In the genomic region with DNA sequence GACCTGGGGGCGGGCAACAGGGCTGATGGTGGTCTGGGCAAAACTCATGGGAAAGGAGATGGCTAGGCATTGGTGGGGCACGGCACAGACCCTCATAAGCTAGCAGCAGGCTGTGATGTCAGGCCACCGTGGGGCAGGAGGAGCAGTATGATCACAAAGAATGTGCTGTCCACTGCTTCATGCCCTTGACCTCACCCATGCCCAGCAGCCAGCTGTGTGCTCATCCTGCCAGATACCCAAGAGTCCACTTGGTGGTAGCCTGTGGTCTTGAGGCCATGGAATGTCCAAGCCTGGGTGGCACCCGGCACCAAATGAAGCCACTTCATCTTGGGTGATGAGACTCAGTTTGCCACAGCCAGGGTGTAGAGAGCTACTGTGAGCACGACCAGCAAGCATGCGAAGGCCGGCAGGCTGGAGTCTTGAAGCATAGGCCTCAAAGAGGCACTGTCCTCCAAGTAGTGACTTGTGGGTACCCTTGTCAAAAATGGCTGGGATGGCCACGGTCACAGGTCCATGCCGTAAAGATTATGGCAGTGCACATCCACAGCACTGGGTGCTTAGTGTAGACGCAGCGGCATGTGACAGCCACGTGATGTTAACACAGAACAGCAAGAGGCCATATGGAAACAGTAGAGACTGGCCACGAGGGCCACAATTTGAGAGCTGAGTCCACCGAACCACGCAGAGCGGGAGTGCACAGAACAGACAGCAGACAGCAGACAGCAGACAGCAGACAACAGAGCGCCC, we compare ENCODE assay signal across 1 cellular context.
TF ChIP-seq lines count a peak whose summit lies in the region.

No MANE protein-coding gene starts in this region.

TF ChIP-seq in HepG2, 621 proteins besides CTCF, POLR2A, EP300 and RAD21 (continued from another document):
- TF ChIP-seq, protein P1, sequence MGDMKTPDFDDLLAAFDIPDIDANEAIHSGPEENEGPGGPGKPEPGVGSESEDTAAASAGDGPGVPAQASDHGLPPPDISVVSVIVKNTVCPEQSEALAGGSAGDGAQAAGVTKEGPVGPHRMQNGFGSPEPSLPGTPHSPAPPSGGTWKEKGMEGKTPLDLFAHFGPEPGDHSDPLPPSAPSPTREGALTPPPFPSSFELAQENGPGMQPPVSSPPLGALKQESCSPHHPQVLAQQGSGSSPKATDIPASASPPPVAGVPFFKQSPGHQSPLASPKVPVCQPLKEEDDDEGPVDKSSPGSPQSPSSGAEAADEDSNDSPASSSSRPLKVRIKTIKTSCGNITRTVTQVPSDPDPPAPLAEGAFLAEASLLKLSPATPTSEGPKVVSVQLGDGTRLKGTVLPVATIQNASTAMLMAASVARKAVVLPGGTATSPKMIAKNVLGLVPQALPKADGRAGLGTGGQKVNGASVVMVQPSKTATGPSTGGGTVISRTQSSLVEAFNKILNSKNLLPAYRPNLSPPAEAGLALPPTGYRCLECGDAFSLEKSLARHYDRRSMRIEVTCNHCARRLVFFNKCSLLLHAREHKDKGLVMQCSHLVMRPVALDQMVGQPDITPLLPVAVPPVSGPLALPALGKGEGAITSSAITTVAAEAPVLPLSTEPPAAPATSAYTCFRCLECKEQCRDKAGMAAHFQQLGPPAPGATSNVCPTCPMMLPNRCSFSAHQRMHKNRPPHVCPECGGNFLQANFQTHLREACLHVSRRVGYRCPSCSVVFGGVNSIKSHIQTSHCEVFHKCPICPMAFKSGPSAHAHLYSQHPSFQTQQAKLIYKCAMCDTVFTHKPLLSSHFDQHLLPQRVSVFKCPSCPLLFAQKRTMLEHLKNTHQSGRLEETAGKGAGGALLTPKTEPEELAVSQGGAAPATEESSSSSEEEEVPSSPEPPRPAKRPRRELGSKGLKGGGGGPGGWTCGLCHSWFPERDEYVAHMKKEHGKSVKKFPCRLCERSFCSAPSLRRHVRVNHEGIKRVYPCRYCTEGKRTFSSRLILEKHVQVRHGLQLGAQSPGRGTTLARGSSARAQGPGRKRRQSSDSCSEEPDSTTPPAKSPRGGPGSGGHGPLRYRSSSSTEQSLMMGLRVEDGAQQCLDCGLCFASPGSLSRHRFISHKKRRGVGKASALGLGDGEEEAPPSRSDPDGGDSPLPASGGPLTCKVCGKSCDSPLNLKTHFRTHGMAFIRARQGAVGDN (CRISPR knock-in tag; IDR thresholded peaks at IDR 0.05) = peak; percentile 36; the same call in 1 of the 2 replicates
- TF ChIP-seq, protein P2, sequence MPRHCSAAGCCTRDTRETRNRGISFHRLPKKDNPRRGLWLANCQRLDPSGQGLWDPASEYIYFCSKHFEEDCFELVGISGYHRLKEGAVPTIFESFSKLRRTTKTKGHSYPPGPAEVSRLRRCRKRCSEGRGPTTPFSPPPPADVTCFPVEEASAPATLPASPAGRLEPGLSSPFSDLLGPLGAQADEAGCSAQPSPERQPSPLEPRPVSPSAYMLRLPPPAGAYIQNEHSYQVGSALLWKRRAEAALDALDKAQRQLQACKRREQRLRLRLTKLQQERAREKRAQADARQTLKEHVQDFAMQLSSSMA (CRISPR knock-in tag; IDR thresholded peaks at IDR 0.05) = no peak
- TF ChIP-seq RBM39 (IDR thresholded peaks at IDR 0.05; ENCODE audit: low read depth, low read length, poor library complexity, severe bottlenecking) = no peak
- 0 out of 2 replicates have a peak, but pooled peaks have one; percentile 52 for TF ChIP-seq SPEN (CRISPR knock-in tag; IDR thresholded peaks at IDR 0.05; ENCODE audit: low read depth)
